In genomic region chr7:136348142-136348541, GRCh38 we compare ENCODE assay signal across 30 cellular contexts.
"Had no signal": no experiment of that assay in that cellular context is flagged by ENCODE, and none has a peak within 500 bp of the region (broad histone marks: within the 10 kb centered on the region; RNA-seq: fewer than 3 reads in every experiment).

No MANE protein-coding gene starts in this region.

- H3K4me3 ChIP-seq: adrenal gland, body of pancreas, colonic mucosa, esophagus squamous epithelium, gastroesophageal sphincter had no signal

- H3K36me3 Mint-ChIP-seq: activated CD4-positive, alpha-beta memory T cell treated with anti-CD3 and anti-CD28 coated beads for 36 hours; activated CD8-positive, alpha-beta memory T cell treated with anti-CD3 and anti-CD28 coated beads, Interleukin-2, amount 10 ng/mL, durations not matched to agents 7 days and 5 days; activated naive CD4-positive, alpha-beta T cell treated with anti-CD3 and anti-CD28 coated beads, Interleukin-2, amount 50 U/mL, for 24 hours; activated naive CD8-positive, alpha-beta T cell treated with anti-CD3 and anti-CD28 coated beads for 36 hours had no signal

- H3K9me3 Mint-ChIP-seq: activated CD4-positive, alpha-beta memory T cell treated with anti-CD3 and anti-CD28 coated beads for 36 hours; activated CD4-positive, alpha-beta T cell treated with anti-CD3 and anti-CD28 coated beads, Interleukin-2, amount 10 ng/mL, durations not matched to agents 24 days and 14 days; activated naive CD4-positive, alpha-beta T cell treated with anti-CD3 and anti-CD28 coated beads for 36 hours; activated naive CD4-positive, alpha-beta T cell treated with anti-CD3 and anti-CD28 coated beads, Interleukin-2, amount 50 U/mL, for 24 hours; activated naive CD8-positive, alpha-beta T cell treated with anti-CD3 and anti-CD28 coated beads for 36 hours; activated naive CD8-positive, alpha-beta T cell treated with anti-CD3 and anti-CD28 coated beads, Interleukin-2, amount 50 U/mL, for 24 hours; activated T-helper 1 cell treated with anti-CD3 and anti-CD28 coated beads, Interleukin-12 subunit alpha, Interleukin-12 subunit beta, Interleukin-2, Interleukin-4 antibody, amounts not matched to agents 30 ng/mL and 10 ng/mL and 1 ng/mL, durations not matched to agents 14 hours and 24 hours and 36 hours; activated T-helper 2 cell treated with anti-CD3 and anti-CD28 coated beads, Interferon-gamma antibody, Interleukin-2, Interleukin-4, amounts not matched to agents 10 μg/mL and 5 μg/mL and 100 μg/mL, durations not matched to agents 14 hours and 24 hours and 36 hours had no signal

- H3K4me1 Mint-ChIP-seq: activated CD4-positive, alpha-beta T cell treated with anti-CD3 and anti-CD28 coated beads for 36 hours; activated CD4-positive, alpha-beta T cell treated with anti-CD3 and anti-CD28 coated beads, Interleukin-2, amount 10 ng/mL, durations not matched to agents 24 days and 14 days; activated CD8-positive, alpha-beta memory T cell treated with anti-CD3 and anti-CD28 coated beads, Interleukin-2, amount 10 ng/mL, durations not matched to agents 7 days and 5 days; activated naive CD4-positive, alpha-beta T cell treated with anti-CD3 and anti-CD28 coated beads, Interleukin-2, amount 50 U/mL, for 24 hours; activated naive CD8-positive, alpha-beta T cell treated with anti-CD3 and anti-CD28 coated beads for 36 hours; activated naive CD8-positive, alpha-beta T cell treated with anti-CD3 and anti-CD28 coated beads, Interleukin-2, amount 50 U/mL, for 24 hours had no signal

- H3K36me3 ChIP-seq: adrenal gland, colonic mucosa, esophagus squamous epithelium, gastroesophageal sphincter had no signal

- H3K9me3 ChIP-seq: adrenal gland, body of pancreas, colonic mucosa, esophagus squamous epithelium, gastroesophageal sphincter had no signal

- H3K27me3 ChIP-seq: adrenal gland, body of pancreas, colonic mucosa, esophagus squamous epithelium, gastroesophageal sphincter had no signal

- H3K27ac Mint-ChIP-seq: activated CD4-positive, alpha-beta memory T cell treated with anti-CD3 and anti-CD28 coated beads for 36 hours; activated CD4-positive, alpha-beta T cell treated with anti-CD3 and anti-CD28 coated beads for 36 hours; activated CD4-positive, alpha-beta T cell treated with anti-CD3 and anti-CD28 coated beads, Interleukin-2, amount 10 ng/mL, durations not matched to agents 24 days and 14 days; activated CD8-positive, alpha-beta memory T cell treated with anti-CD3 and anti-CD28 coated beads, Interleukin-2, amount 10 ng/mL, durations not matched to agents 7 days and 5 days; activated CD8-positive, alpha-beta T cell treated with anti-CD3 and anti-CD28 coated beads, Interleukin-2, amount 10 ng/mL, durations not matched to agents 7 days and 5 days; activated naive CD4-positive, alpha-beta T cell treated with anti-CD3 and anti-CD28 coated beads for 36 hours; activated naive CD4-positive, alpha-beta T cell treated with anti-CD3 and anti-CD28 coated beads, Interleukin-2, amount 50 U/mL, for 24 hours; activated naive CD8-positive, alpha-beta T cell treated with anti-CD3 and anti-CD28 coated beads for 36 hours; activated naive CD8-positive, alpha-beta T cell treated with anti-CD3 and anti-CD28 coated beads, Interleukin-2, amount 50 U/mL, for 24 hours; activated T-helper 1 cell treated with anti-CD3 and anti-CD28 coated beads, Interleukin-12 subunit alpha, Interleukin-12 subunit beta, Interleukin-2, Interleukin-4 antibody, amounts not matched to agents 30 ng/mL and 10 ng/mL and 1 ng/mL, durations not matched to agents 14 hours and 24 hours and 36 hours; activated T-helper 2 cell treated with anti-CD3 and anti-CD28 coated beads, Interferon-gamma antibody, Interleukin-2, Interleukin-4, amounts not matched to agents 10 μg/mL and 5 μg/mL and 100 μg/mL, durations not matched to agents 14 hours and 24 hours and 36 hours had no signal

- H3K4me3 Mint-ChIP-seq: activated CD4-positive, alpha-beta memory T cell treated with anti-CD3 and anti-CD28 coated beads for 36 hours; activated CD4-positive, alpha-beta T cell treated with anti-CD3 and anti-CD28 coated beads for 36 hours; activated CD4-positive, alpha-beta T cell treated with anti-CD3 and anti-CD28 coated beads, Interleukin-2, amount 10 ng/mL, durations not matched to agents 24 days and 14 days; activated CD8-positive, alpha-beta memory T cell treated with anti-CD3 and anti-CD28 coated beads, Interleukin-2, amount 10 ng/mL, durations not matched to agents 7 days and 5 days; activated CD8-positive, alpha-beta T cell treated with anti-CD3 and anti-CD28 coated beads, Interleukin-2, amount 10 ng/mL, durations not matched to agents 7 days and 5 days; activated naive CD4-positive, alpha-beta T cell treated with anti-CD3 and anti-CD28 coated beads for 36 hours; activated naive CD4-positive, alpha-beta T cell treated with anti-CD3 and anti-CD28 coated beads, Interleukin-2, amount 50 U/mL, for 24 hours; activated naive CD8-positive, alpha-beta T cell treated with anti-CD3 and anti-CD28 coated beads for 36 hours; activated naive CD8-positive, alpha-beta T cell treated with anti-CD3 and anti-CD28 coated beads, Interleukin-2, amount 50 U/mL, for 24 hours; activated T-helper 1 cell treated with anti-CD3 and anti-CD28 coated beads, Interleukin-12 subunit alpha, Interleukin-12 subunit beta, Interleukin-2, Interleukin-4 antibody, amounts not matched to agents 30 ng/mL and 10 ng/mL and 1 ng/mL, durations not matched to agents 14 hours and 24 hours and 36 hours had no signal

- ATAC-seq: activated CD4-positive, alpha-beta T cell treated with anti-CD3 and anti-CD28 coated beads for 36 hours; activated CD8-positive, alpha-beta memory T cell treated with anti-CD3 and anti-CD28 coated beads, Interleukin-2, amount 10 ng/mL, durations not matched to agents 7 days and 5 days; activated CD8-positive, alpha-beta T cell treated with anti-CD3 and anti-CD28 coated beads, Interleukin-2, amount 10 ng/mL, durations not matched to agents 7 days and 5 days; activated naive CD8-positive, alpha-beta T cell treated with anti-CD3 and anti-CD28 coated beads, Interleukin-2, amount 50 U/mL, for 24 hours; body of pancreas; gastroesophageal sphincter had no signal

- DNase-seq: activated CD4-positive, alpha-beta memory T cell treated with anti-CD3 and anti-CD28 coated beads for 36 hours; activated CD4-positive, alpha-beta T cell treated with anti-CD3 and anti-CD28 coated beads for 36 hours; activated CD4-positive, alpha-beta T cell treated with anti-CD3 and anti-CD28 coated beads, Interleukin-2, amount 10 ng/mL, durations not matched to agents 24 days and 14 days; activated CD4-positive, CD25-positive, alpha-beta regulatory T cell; activated CD4-positive, CD25-positive, alpha-beta regulatory T cell treated with anti-CD3 and anti-CD28 coated beads, Interleukin-2, amount 50 U/mL, for 72 hours; activated CD8-positive, alpha-beta memory T cell treated with anti-CD3 and anti-CD28 coated beads, Interleukin-2, amount 10 ng/mL, durations not matched to agents 7 days and 5 days; activated CD8-positive, alpha-beta memory T cell treated with anti-CD3 and anti-CD28 coated beads, Interleukin-2, amount 50 U/mL, for 4 hours; activated CD8-positive, alpha-beta T cell treated with anti-CD3 and anti-CD28 coated beads, Interleukin-2, amount 10 ng/mL, durations not matched to agents 7 days and 5 days; activated effector memory CD4-positive, alpha-beta T cell treated with anti-CD3 and anti-CD28 coated beads, Interleukin-2, amount 50 U/mL, for 16 hours; activated naive CD4-positive, alpha-beta T cell treated with anti-CD3 and anti-CD28 coated beads for 36 hours; activated naive CD8-positive, alpha-beta T cell treated with anti-CD3 and anti-CD28 coated beads for 36 hours; activated naive CD8-positive, alpha-beta T cell treated with anti-CD3 and anti-CD28 coated beads, Interleukin-2, amount 50 U/mL, for 24 hours; activated T-cell treated with anti-CD3 and anti-CD28 coated beads, Interleukin-2, amount 50 U/mL, for 1 hour; activated T-cell treated with anti-CD3 and anti-CD28 coated beads, Interleukin-2, amount 50 U/mL, for 48 hours; adrenal gland; amygdala; aorta; body of pancreas; central memory CD4-positive, alpha-beta T cell; cerebellar nuclear complex; colonic mucosa; effector CD8-positive, alpha-beta T cell; esophagus squamous epithelium; foreskin melanocyte; T-helper 2 cell had no signal

- H3K4me1 ChIP-seq: adrenal gland, body of pancreas, colonic mucosa, esophagus squamous epithelium, gastroesophageal sphincter had no signal

- H3K27ac ChIP-seq: adrenal gland, body of pancreas, colonic mucosa, epithelial cell of prostate, esophagus squamous epithelium, gastroesophageal sphincter had no signal

- H3K27me3 Mint-ChIP-seq: activated CD4-positive, alpha-beta memory T cell treated with anti-CD3 and anti-CD28 coated beads for 36 hours; activated CD4-positive, alpha-beta T cell treated with anti-CD3 and anti-CD28 coated beads for 36 hours; activated CD4-positive, alpha-beta T cell treated with anti-CD3 and anti-CD28 coated beads, Interleukin-2, amount 10 ng/mL, durations not matched to agents 24 days and 14 days; activated CD8-positive, alpha-beta memory T cell treated with anti-CD3 and anti-CD28 coated beads, Interleukin-2, amount 10 ng/mL, durations not matched to agents 7 days and 5 days; activated naive CD4-positive, alpha-beta T cell treated with anti-CD3 and anti-CD28 coated beads, Interleukin-2, amount 50 U/mL, for 24 hours; activated naive CD8-positive, alpha-beta T cell treated with anti-CD3 and anti-CD28 coated beads for 36 hours had no signal
